2 cellular contexts compared by ENCODE assay signal in genomic region chr1:230420372-230420771, GRCh38. TPM values are rescaled to one million over a fixed set of nuclear protein-coding genes. Genes with fewer than 3 reads are reported as not detected.
"Had no signal": no experiment of that assay in that cellular context is flagged by ENCODE, and none has a peak within 500 bp of the region (broad histone marks: within the 10 kb centered on the region; RNA-seq: fewer than 3 reads in every experiment).

No MANE protein-coding gene starts in this region.

RNA-seq across cellular contexts. Expression of gene PGBD5, which starts 5.8 kb away (rescaled TPM):
- total RNA-seq: endothelial cell of umbilical vein, fibroblast of villous mesenchyme had no signal
